Comparison of ENCODE assay signal across 8 cellular contexts in genomic region chr19:11989112-11989456, GRCh38. TPM values are rescaled to one million over a fixed set of nuclear protein-coding genes. Genes with fewer than 3 reads are reported as not detected.
DNase-seq lines count a peak whose midpoint lies in the region; ATAC-seq and TF ChIP-seq lines count a peak whose summit lies in the region.
"Had no signal": no experiment of that assay in that cellular context is flagged by ENCODE, and none has a peak within 500 bp of the region (broad histone marks: within the 10 kb centered on the region; RNA-seq: fewer than 3 reads in every experiment).

No MANE protein-coding gene starts in this region.

- no peaks in the 10 kb centered on the region for H3K9me3 ChIP-seq in iPS-20b (ENCODE audit: insufficient read depth, low read depth, low read length)

- H3K27ac Mint-ChIP-seq in HFFc6 (no peak overlapping the region), activated B cell treated with CpG ODN at 0.5 μM for 24 hours (peak overlapping the region; percentile 97)
- no peak overlapping the region for H3K27ac Mint-ChIP-seq in stimulated activated effector memory CD8-positive, alpha-beta T cell treated with anti-CD3 and anti-CD28 coated beads, Interleukin-12 subunit alpha, Interleukin-12 subunit beta, amount 100 ng/mL, for 72 hours

- no peak for ATAC-seq in activated B cell treated with CpG ODN at 0.5 μM for 24 hours (ENCODE audit: low read depth)
- ATAC-seq in stimulated activated effector memory CD8-positive, alpha-beta T cell treated with anti-CD3 and anti-CD28 coated beads, Interleukin-12 subunit alpha, Interleukin-12 subunit beta, amount 100 ng/mL, for 72 hours, result no peak
- ATAC-seq in HG02938 (IDR thresholded peaks at IDR 0.05; ENCODE audit: unreplicated experiment), result no peak

- no peaks in the 10 kb centered on the region for H3K4me1 ChIP-seq in iPS-20b (ENCODE audit: insufficient read depth, low read length)

- no peak overlapping the region for H3K9ac ChIP-seq in iPS-20b (ENCODE audit: low read depth, low read length)

- H3K4me3 ChIP-seq in iPS-20b (ENCODE audit: low read length), result peak overlapping the region; percentile 100; the same call in 1 of the 2 replicates

- TF ChIP-seq CTCF in HFFc6 (IDR thresholded peaks at IDR 0.05) (0 out of 2 replicates have a peak, but pooled peaks have one; percentile 2), activated B cell treated with CpG ODN at 0.5 μM for 24 hours (IDR thresholded peaks at IDR 0.05) (peak; percentile 62)

- no peaks in the 10 kb centered on the region for H3K9me3 Mint-ChIP-seq in HFFc6
- no peaks in the 10 kb centered on the region for H3K9me3 Mint-ChIP-seq in activated B cell treated with CpG ODN at 0.5 μM for 24 hours
- H3K9me3 Mint-ChIP-seq in stimulated activated effector memory CD8-positive, alpha-beta T cell treated with anti-CD3 and anti-CD28 coated beads, Interleukin-12 subunit alpha, Interleukin-12 subunit beta, amount 100 ng/mL, for 72 hours, result no peaks in the 10 kb centered on the region

- H3K27ac ChIP-seq in iPS-20b (ENCODE audit: low read length), result no peak overlapping the region

- H3K36me3 ChIP-seq in iPS-20b (ENCODE audit: insufficient read depth, low read depth, low read length), result peaks cover 19% of the 10 kb centered on the region

- intact Hi-C loops in activated B cell treated with CpG ODN at 0.5 μM for 24 hours (cut with micrococcal nuclease), result loop anchor here (2.0 to 10.0 kb wide), 4 partner anchors 48 to 566 kb away; partner anchors contain the start of genes ZNF433, ZNF440, ZNF564 and ZNF878

- no peaks in the 10 kb centered on the region for H3K27me3 ChIP-seq in iPS-20b (ENCODE audit: insufficient read depth, low read length)

- H3K4me3 Mint-ChIP-seq in HFFc6 (peak overlapping the region; percentile 99), activated B cell treated with CpG ODN at 0.5 μM for 24 hours (peak overlapping the region; percentile 99)
- H3K4me3 Mint-ChIP-seq in stimulated activated effector memory CD8-positive, alpha-beta T cell treated with anti-CD3 and anti-CD28 coated beads, Interleukin-12 subunit alpha, Interleukin-12 subunit beta, amount 100 ng/mL, for 72 hours, result peak overlapping the region; percentile 95

- POLR2A ChIA-PET in activated B cell treated with CpG ODN at 0.5 μM for 24 hours (lab: Charles Lee), result interaction anchor here (0.6 to 6.5 kb wide), 15 partner anchors 8 to 804 kb away, joined by 3 to 101 read pairs (median 6); partner anchors contain the start of genes ZNF20, ZNF433, ZNF440 and ZNF491

- H3K36me3 Mint-ChIP-seq in HFFc6 (ENCODE audit: low read depth) (no peaks in the 10 kb centered on the region), activated B cell treated with CpG ODN at 0.5 μM for 24 hours (ENCODE audit: low read depth) (peaks cover 14% of the 10 kb centered on the region)
- H3K36me3 Mint-ChIP-seq in stimulated activated effector memory CD8-positive, alpha-beta T cell treated with anti-CD3 and anti-CD28 coated beads, Interleukin-12 subunit alpha, Interleukin-12 subunit beta, amount 100 ng/mL, for 72 hours, result peaks cover 30% of the 10 kb centered on the region

- no peaks in the 10 kb centered on the region; the same call in 1 of the 2 replicates for H3K27me3 Mint-ChIP-seq in HFFc6 (ENCODE audit: insufficient read depth)
- H3K27me3 Mint-ChIP-seq in activated B cell treated with CpG ODN at 0.5 μM for 24 hours, result no peaks in the 10 kb centered on the region

- CTCF ChIA-PET in activated B cell treated with CpG ODN at 0.5 μM for 24 hours (lab: Charles Lee), result interaction anchor here (0.9 to 5.2 kb wide), 11 partner anchors 10 to 191 kb away, joined by 3 to 84 read pairs (median 3); partner anchors contain the start of genes ZNF136, ZNF20, ZNF491 and ZNF625

- H3K4me1 Mint-ChIP-seq in HFFc6 (ENCODE audit: low read depth) (peaks cover 31% of the 10 kb centered on the region), activated B cell treated with CpG ODN at 0.5 μM for 24 hours (peaks cover 40% of the 10 kb centered on the region)
- peaks cover 28% of the 10 kb centered on the region for H3K4me1 Mint-ChIP-seq in stimulated activated effector memory CD8-positive, alpha-beta T cell treated with anti-CD3 and anti-CD28 coated beads, Interleukin-12 subunit alpha, Interleukin-12 subunit beta, amount 100 ng/mL, for 72 hours

- DNase-seq in HFFc6 (no peak), activated B cell treated with CpG ODN at 0.5 μM for 24 hours (no peak), SIG-M5 (lab: John Stamatoyannopoulos, UW) (no peak)
- DNase-seq in stimulated activated effector memory CD8-positive, alpha-beta T cell treated with anti-CD3 and anti-CD28 coated beads, Interleukin-12 subunit alpha, Interleukin-12 subunit beta, amount 100 ng/mL, for 72 hours (ENCODE audit: low spot score in 2 of 2), result no peak
- no peak for DNase-seq in stimulated activated CD4-positive, alpha-beta T cell treated with anti-CD3 and anti-CD28 coated beads, Interleukin-12 subunit alpha, Interleukin-12 subunit beta, amount 100 ng/mL, for 4 hours
- DNase-seq: NCI-H1436 treated with DMSO at 0.1 percent for 48 hours had no signal

RNA-seq across cellular contexts. Expression of gene ZNF763, which starts 24.2 kb away (rescaled TPM):
- total RNA-seq in HFFc6 (2021; fragmentation: NEBNext Ultra II Directional; extraction: Animal tissue kit (Norgen Biotek cat#: 25700)), result 1 to 10 TPM in 4 of 6 experiments, under 1 TPM in 2; 0.85 to 1.7 (median 1.1) TPM
- total RNA-seq in activated B cell treated with CpG ODN at 0.5 μM for 24 hours, result 9.8 and 10.0 TPM in 2 replicates

RNA-seq across cellular contexts. Expression of gene ZNF433, which starts 46.4 kb away (rescaled TPM):
- 1 to 10 TPM; 3.2 to 4.1 (median 3.8) TPM for total RNA-seq in HFFc6 (2021; fragmentation: NEBNext Ultra II Directional; extraction: Animal tissue kit (Norgen Biotek cat#: 25700))
- 6.9 and 8.6 TPM in 2 replicates for total RNA-seq in activated B cell treated with CpG ODN at 0.5 μM for 24 hours
